In the genomic region with DNA sequence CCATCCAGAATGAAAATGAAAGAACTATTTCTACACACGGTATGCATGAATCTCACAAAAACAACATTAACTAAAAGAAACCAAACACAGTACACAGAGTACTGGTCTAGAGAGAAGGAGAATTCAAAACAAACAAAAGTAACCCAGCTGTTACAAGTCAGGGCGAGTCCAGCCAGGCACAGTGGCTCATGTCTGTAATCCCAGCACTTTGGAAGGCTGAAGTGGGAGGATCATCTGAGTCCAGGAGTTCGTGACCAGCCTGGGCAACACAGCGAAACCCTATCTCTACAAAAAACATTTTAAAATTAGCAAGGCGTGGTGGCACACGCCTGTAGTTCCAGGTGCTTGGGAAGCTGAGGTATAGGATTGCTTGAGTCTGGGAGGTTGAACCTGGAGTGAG, we compare ENCODE assay signal across 9 cellular contexts. TPM values are rescaled to one million over a fixed set of nuclear protein-coding genes. Genes with fewer than 3 reads are reported as not detected.
DNase-seq lines count a peak whose midpoint lies in the region; ATAC-seq lines count a peak whose summit lies in the region.
"Had no signal": no experiment of that assay in that cellular context is flagged by ENCODE, and none has a peak within 500 bp of the region (broad histone marks: within the 10 kb centered on the region; RNA-seq: fewer than 3 reads in every experiment).

No MANE protein-coding gene starts in this region.

- no peaks in the 10 kb centered on the region for H3K9me3 Mint-ChIP-seq in activated CD4-positive, alpha-beta T cell treated with anti-CD3 and anti-CD28 coated beads, Interleukin-2, amount 10 ng/mL, durations not matched to agents 24 days and 14 days
- no peaks in the 10 kb centered on the region for H3K9me3 Mint-ChIP-seq in activated CD4-positive, alpha-beta memory T cell treated with anti-CD3 and anti-CD28 coated beads, Interleukin-2, amount 10 ng/mL, durations not matched to agents 7 days and 5 days
- H3K9me3 Mint-ChIP-seq in stimulated activated naive CD8-positive, alpha-beta T cell treated with anti-CD3 and anti-CD28 coated beads, Interleukin-15, amount 100 ng/mL, for 72 hours, result no peaks in the 10 kb centered on the region

- H3K4me3 Mint-ChIP-seq in activated CD4-positive, alpha-beta T cell treated with anti-CD3 and anti-CD28 coated beads, Interleukin-2, amount 10 ng/mL, durations not matched to agents 24 days and 14 days, result peak overlapping the region; percentile 95
- peak overlapping the region; percentile 89 for H3K4me3 Mint-ChIP-seq in activated CD4-positive, alpha-beta memory T cell treated with anti-CD3 and anti-CD28 coated beads, Interleukin-2, amount 10 ng/mL, durations not matched to agents 7 days and 5 days
- peak overlapping the region; percentile 95 to 97 for H3K4me3 Mint-ChIP-seq in stimulated activated naive CD8-positive, alpha-beta T cell treated with anti-CD3 and anti-CD28 coated beads, Interleukin-15, amount 100 ng/mL, for 72 hours

- POLR2A ChIA-PET in activated CD4-positive, alpha-beta memory T cell treated with anti-CD3 and anti-CD28 coated beads, Interleukin-2, amount 10 ng/mL, durations not matched to agents 7 days and 5 days (lab: Charles Lee), result interaction anchor here (0.7 to 3.8 kb wide), 12 partner anchors 15 to 533 kb away, joined by 3 to 54 read pairs (median 24); a partner anchor contains a TSS

- H3K27ac Mint-ChIP-seq in activated CD4-positive, alpha-beta T cell treated with anti-CD3 and anti-CD28 coated beads, Interleukin-2, amount 10 ng/mL, durations not matched to agents 24 days and 14 days, result peak overlapping the region; percentile 98
- H3K27ac Mint-ChIP-seq in activated CD4-positive, alpha-beta memory T cell treated with anti-CD3 and anti-CD28 coated beads, Interleukin-2, amount 10 ng/mL, durations not matched to agents 7 days and 5 days, result peak overlapping the region; percentile 88
- H3K27ac Mint-ChIP-seq in stimulated activated naive CD8-positive, alpha-beta T cell treated with anti-CD3 and anti-CD28 coated beads, Interleukin-15, amount 100 ng/mL, for 72 hours, result peak overlapping the region; percentile 98

- CTCF ChIA-PET in activated CD4-positive, alpha-beta memory T cell treated with anti-CD3 and anti-CD28 coated beads, Interleukin-2, amount 10 ng/mL, durations not matched to agents 7 days and 5 days (lab: Charles Lee), result interaction anchor here (0.6 to 3.4 kb wide), 15 partner anchors 12 to 859 kb away, joined by 3 to 59 read pairs (median 10); a partner anchor contains a TSS

- intact Hi-C loops in activated CD4-positive, alpha-beta T cell treated with anti-CD3 and anti-CD28 coated beads, Interleukin-2, amount 10 ng/mL, durations not matched to agents 24 days and 14 days (cut with micrococcal nuclease), result no loop called here

- no peak for DNase-seq in activated CD4-positive, alpha-beta T cell treated with anti-CD3 and anti-CD28 coated beads, Interleukin-2, amount 10 ng/mL, durations not matched to agents 24 days and 14 days
- no peak for DNase-seq in activated CD4-positive, alpha-beta T cell treated with anti-CD3 and anti-CD28 coated beads, Interleukin-2, amount 50 U/mL, for 1 hour
- DNase-seq in activated CD4-positive, alpha-beta memory T cell treated with anti-CD3 and anti-CD28 coated beads, Interleukin-2, amount 10 ng/mL, durations not matched to agents 7 days and 5 days, result peak; percentile 15
- DNase-seq in fibroblast of the conjunctiva (ENCODE audit: low read depth), result peak; percentile 16
- DNase-seq in stimulated activated naive CD8-positive, alpha-beta T cell treated with anti-CD3 and anti-CD28 coated beads, Interleukin-15, amount 100 ng/mL, for 72 hours, result no peak
- DNase-seq in putamen (ENCODE audit: low spot score), result no peak
- DNase-seq in AML-193 (lab: John Stamatoyannopoulos, UW), result no peak
- no peak for DNase-seq in Ammon's horn (ENCODE audit: low spot score)
- DNase-seq: MG63 had no signal

- H3K27me3 Mint-ChIP-seq in activated CD4-positive, alpha-beta T cell treated with anti-CD3 and anti-CD28 coated beads, Interleukin-2, amount 10 ng/mL, durations not matched to agents 24 days and 14 days, result no peaks in the 10 kb centered on the region
- H3K27me3 Mint-ChIP-seq in activated CD4-positive, alpha-beta memory T cell treated with anti-CD3 and anti-CD28 coated beads, Interleukin-2, amount 10 ng/mL, durations not matched to agents 7 days and 5 days, result no peaks in the 10 kb centered on the region
- no peaks in the 10 kb centered on the region for H3K27me3 Mint-ChIP-seq in stimulated activated naive CD8-positive, alpha-beta T cell treated with anti-CD3 and anti-CD28 coated beads, Interleukin-15, amount 100 ng/mL, for 72 hours

- H3K36me3 Mint-ChIP-seq in activated CD4-positive, alpha-beta T cell treated with anti-CD3 and anti-CD28 coated beads, Interleukin-2, amount 10 ng/mL, durations not matched to agents 24 days and 14 days (ENCODE audit: low read depth), result peaks cover 42% of the 10 kb centered on the region
- peaks cover 28% of the 10 kb centered on the region for H3K36me3 Mint-ChIP-seq in activated CD4-positive, alpha-beta memory T cell treated with anti-CD3 and anti-CD28 coated beads, Interleukin-2, amount 10 ng/mL, durations not matched to agents 7 days and 5 days (ENCODE audit: low read depth)

- ATAC-seq in stimulated activated naive CD8-positive, alpha-beta T cell treated with anti-CD3 and anti-CD28 coated beads, Interleukin-15, amount 100 ng/mL, for 72 hours, result no peak

- H3K4me1 Mint-ChIP-seq in activated CD4-positive, alpha-beta T cell treated with anti-CD3 and anti-CD28 coated beads, Interleukin-2, amount 10 ng/mL, durations not matched to agents 24 days and 14 days, result peaks cover 51% of the 10 kb centered on the region
- peaks cover 48% of the 10 kb centered on the region for H3K4me1 Mint-ChIP-seq in activated CD4-positive, alpha-beta memory T cell treated with anti-CD3 and anti-CD28 coated beads, Interleukin-2, amount 10 ng/mL, durations not matched to agents 7 days and 5 days
- H3K4me1 Mint-ChIP-seq in stimulated activated naive CD8-positive, alpha-beta T cell treated with anti-CD3 and anti-CD28 coated beads, Interleukin-15, amount 100 ng/mL, for 72 hours, result peaks cover 68% of the 10 kb centered on the region

RNA-seq across cellular contexts. Expression of a gene that starts 1.7 kb away (rescaled TPM):
- total RNA-seq in activated CD4-positive, alpha-beta T cell treated with anti-CD3 and anti-CD28 coated beads, Interleukin-2, amount 10 ng/mL, durations not matched to agents 24 days and 14 days, result 192 and 193 TPM in 2 replicates
- total RNA-seq in activated CD4-positive, alpha-beta memory T cell treated with anti-CD3 and anti-CD28 coated beads, Interleukin-2, amount 10 ng/mL, durations not matched to agents 7 days and 5 days, result 10 to 100 TPM; 96.4 to 97.6 TPM

RNA-seq across cellular contexts. Expression of a gene that starts 27.6 kb away (rescaled TPM):
- 4.4 and 6.7 TPM in 2 replicates for total RNA-seq in activated CD4-positive, alpha-beta T cell treated with anti-CD3 and anti-CD28 coated beads, Interleukin-2, amount 10 ng/mL, durations not matched to agents 24 days and 14 days
- total RNA-seq in activated CD4-positive, alpha-beta memory T cell treated with anti-CD3 and anti-CD28 coated beads, Interleukin-2, amount 10 ng/mL, durations not matched to agents 7 days and 5 days, result 1 to 10 TPM; 6.3 to 7.5 TPM

RNA-seq across cellular contexts. Expression of a gene that starts 34.8 kb away (rescaled TPM):
- total RNA-seq in activated CD4-positive, alpha-beta T cell treated with anti-CD3 and anti-CD28 coated beads, Interleukin-2, amount 10 ng/mL, durations not matched to agents 24 days and 14 days, result 3.3 and 4.7 TPM in 2 replicates
- total RNA-seq in activated CD4-positive, alpha-beta memory T cell treated with anti-CD3 and anti-CD28 coated beads, Interleukin-2, amount 10 ng/mL, durations not matched to agents 7 days and 5 days, result 1 to 10 TPM in 1 of 2 experiments, under 1 TPM in 1; 0.65 to 1.4 TPM

Comparison
In these comparisons a context has a peak if more than half of its experiments do, and no peak if none do; other contexts are left out.
1. DNase-seq: peak in activated CD4-positive, alpha-beta memory T cell treated with anti-CD3 and anti-CD28 coated beads, Interleukin-2, amount 10 ng/mL, durations not matched to agents 7 days and 5 days (single experiment) and fibroblast of the conjunctiva (single experiment); none in activated CD4-positive, alpha-beta T cell treated with anti-CD3 and anti-CD28 coated beads, Interleukin-2, amount 10 ng/mL, durations not matched to agents 24 days and 14 days (single experiment), activated CD4-positive, alpha-beta T cell treated with anti-CD3 and anti-CD28 coated beads, Interleukin-2, amount 50 U/mL, for 1 hour (single experiment), stimulated activated naive CD8-positive, alpha-beta T cell treated with anti-CD3 and anti-CD28 coated beads, Interleukin-15, amount 100 ng/mL, for 72 hours (0 of 2), putamen (single experiment), AML-193 (0 of 2) and Ammon's horn (single experiment).
2. Peak in every context shown above with its lines, with median percentiles within 50 percentile points of each other: H3K27ac Mint-ChIP-seq and H3K4me3 Mint-ChIP-seq.